Comparison of ENCODE assay signal across 1 cellular context in genomic region chr5:95846554-95847260, GRCh38.
TF ChIP-seq lines count a peak whose summit lies in the region.

No MANE protein-coding gene starts in this region.

TF ChIP-seq in HepG2, 621 proteins besides CTCF, POLR2A, EP300 and RAD21 (continued from another document):
- TF ChIP-seq ZBTB10 (CRISPR knock-in tag; IDR thresholded peaks at IDR 0.05; ENCODE audit: borderline replicate concordance) (no peak), CREM (IDR thresholded peaks at IDR 0.05) (no peak), CREM (CRISPR knock-in tag; IDR thresholded peaks at IDR 0.05) (no peak), E2F1 (CRISPR knock-in tag; IDR thresholded peaks at IDR 0.05) (no peak)
